1 cellular context compared by ENCODE assay signal in the genomic region with DNA sequence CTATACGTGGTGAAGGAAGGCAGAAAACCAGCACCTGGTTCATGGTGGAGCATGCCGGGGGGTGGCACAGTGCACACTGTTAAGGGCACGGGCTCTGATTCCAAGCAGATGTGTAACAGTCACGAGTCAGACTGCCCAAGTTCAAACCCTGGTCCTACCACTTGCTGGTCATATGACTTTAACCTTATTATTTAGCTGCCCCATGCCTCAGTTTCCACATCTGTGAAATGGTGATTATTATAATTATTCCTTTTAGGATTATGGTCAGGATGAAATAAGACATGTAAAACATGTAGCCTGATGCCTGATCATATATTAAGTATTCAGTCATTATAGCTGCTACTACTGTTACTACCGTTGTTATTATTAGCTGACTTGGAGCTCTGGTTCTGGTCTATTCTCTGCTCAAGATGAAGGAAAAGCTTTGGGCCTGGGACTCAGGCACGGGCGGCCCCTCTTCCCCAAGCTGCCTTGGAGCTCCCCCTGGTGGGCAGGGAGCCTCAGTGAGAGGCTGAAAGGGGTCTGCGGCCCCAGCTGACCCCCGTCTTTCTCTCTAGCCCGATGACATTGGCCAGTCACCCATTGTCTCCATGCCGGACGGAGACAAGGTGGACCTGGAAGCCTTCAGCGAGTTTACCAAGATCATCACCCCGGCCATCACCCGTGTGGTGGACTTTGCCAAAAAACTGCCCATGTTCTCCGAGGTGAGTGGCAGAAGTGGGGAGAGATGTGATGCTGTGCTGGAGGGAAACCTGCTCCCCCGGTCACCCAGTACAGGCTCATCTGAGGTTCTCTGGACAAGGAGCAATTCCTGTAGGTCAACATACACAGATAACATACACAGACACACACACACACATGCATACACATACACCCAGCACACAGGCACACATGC.
A peak's percentile ranks its signal among the peaks of the same experiment; 100 is the strongest.
TF ChIP-seq lines count a peak whose summit lies in the region.

No MANE protein-coding gene starts in this region.

TF ChIP-seq in H1, 55 proteins besides CTCF, POLR2A, EP300 and RAD21:
- TF ChIP-seq RXRA (IDR thresholded peaks at IDR 0.05; ENCODE audit: insufficient read depth, low read depth, low read length) (0 out of 2 replicates have a peak, but pooled peaks have one; percentile 53), SP2 (IDR thresholded peaks at IDR 0.05; ENCODE audit: low read length) (no peak)
